8 cellular contexts compared by ENCODE assay signal in genomic region chr2:134181219-134181618, GRCh38.
A peak's percentile ranks its signal among the peaks of the same experiment; 100 is the strongest.
DNase-seq lines count a peak whose midpoint lies in the region; ATAC-seq and TF ChIP-seq lines count a peak whose summit lies in the region.

No MANE protein-coding gene starts in this region.

- H3K9me3 ChIP-seq in thymus (ENCODE audit: control insufficient read depth) (no peaks in the 10 kb centered on the region), smooth muscle cell (replicated peaks; ENCODE audit: low read depth) (no peaks in the 10 kb centered on the region)

- H3K79me2 ChIP-seq in smooth muscle cell (ENCODE audit: low read depth), result no peaks in the 10 kb centered on the region

- H4K20me1 ChIP-seq in smooth muscle cell (ENCODE audit: low read depth), result peaks cover 86% of the 10 kb centered on the region

- WGBS in thymus, result 13% methylated on average over 5 of the region's 5 CpGs
- WGBS in smooth muscle cell (ENCODE audit: low lambda C conversion rate), result 74% methylated on average over 5 of the region's 5 CpGs

- H3K27ac ChIP-seq in thymus (ENCODE audit: low read depth) (peak overlapping the region; percentile 84), smooth muscle cell (ENCODE audit: low read depth) (no peak overlapping the region), dorsolateral prefrontal cortex (no peak overlapping the region)

- H3K4me2 ChIP-seq in smooth muscle cell, result no peak overlapping the region

- peak; percentile 33 for DNase-seq in activated naive CD4-positive, alpha-beta T cell treated with Interleukin-2 at 50 U/mL for 16 hours
- no peak for DNase-seq in activated naive CD4-positive, alpha-beta T cell (lab: John Stamatoyannopoulos, UW)
- DNase-seq in activated T-helper 1 cell treated with anti-CD3 and anti-CD28 coated beads, Interleukin-2, amount 50 U/mL, for 16 hours (ENCODE audit: low read depth in 1 of 2, low spot score in 1 of 2), result peak; percentile 13 to 16
- DNase-seq in smooth muscle cell (lab: John Stamatoyannopoulos, UW; ENCODE audit: unreplicated experiment) (no peak), dorsolateral prefrontal cortex (no peak), kidney tubule cell (ENCODE audit: low spot score) (no peak)

- H3K4me3 ChIP-seq in thymus (ENCODE audit: low read length) (no peak overlapping the region), smooth muscle cell (no peak overlapping the region), dorsolateral prefrontal cortex (no peak overlapping the region)

- H3K27me3 ChIP-seq in thymus (ENCODE audit: control insufficient read depth, insufficient read depth) (no peaks in the 10 kb centered on the region), smooth muscle cell (ENCODE audit: low read depth) (no peaks in the 10 kb centered on the region), dorsolateral prefrontal cortex (no peaks in the 10 kb centered on the region)

- intact Hi-C loops in dorsolateral prefrontal cortex (cut with DNase I), result no loop called here

- H3K36me3 ChIP-seq in thymus (ENCODE audit: control insufficient read depth, insufficient read depth) (peaks cover 3% of the 10 kb centered on the region), smooth muscle cell (ENCODE audit: low read depth) (no peaks in the 10 kb centered on the region)

- H3K9ac ChIP-seq in smooth muscle cell (ENCODE audit: low read depth), result no peak overlapping the region

- ATAC-seq in HG03378 (IDR thresholded peaks at IDR 0.05; ENCODE audit: unreplicated experiment), result peak; percentile 41

- H3K4me1 ChIP-seq in thymus (ENCODE audit: control insufficient read depth, insufficient read depth, low read length) (peaks cover 43% of the 10 kb centered on the region), smooth muscle cell (ENCODE audit: low read depth) (no peaks in the 10 kb centered on the region)

- no peak overlapping the region for H2AFZ ChIP-seq in smooth muscle cell (ENCODE audit: low read depth)

- TF ChIP-seq CTCF in smooth muscle cell (IDR thresholded peaks at IDR 0.05; ENCODE audit: borderline replicate concordance, insufficient read depth, poor library complexity, severe bottlenecking), result no peak
- TF ChIP-seq CTCF in dorsolateral prefrontal cortex (IDR thresholded peaks at IDR 0.05 in 54 of 56, conservative IDR thresholded peaks at IDR 0.05 in 2 of 56; ENCODE audit: low read depth in 1 of 56, partially characterized antibody in 56 of 56), result no peak

- H3F3A ChIP-seq in smooth muscle cell (ENCODE audit: low read depth), result no peaks in the 10 kb centered on the region

Comparison
In these comparisons a context has a peak if more than half of its experiments do, and no peak if none do; other contexts are left out.
1. DNase-seq: peak in activated naive CD4-positive, alpha-beta T cell treated with Interleukin-2 at 50 U/mL for 16 hours (single experiment) and activated T-helper 1 cell treated with anti-CD3 and anti-CD28 coated beads, Interleukin-2, amount 50 U/mL, for 16 hours (2 of 2); none in activated naive CD4-positive, alpha-beta T cell (0 of 4), smooth muscle cell (single experiment), dorsolateral prefrontal cortex (0 of 10) and kidney tubule cell (single experiment).